In the genomic region with DNA sequence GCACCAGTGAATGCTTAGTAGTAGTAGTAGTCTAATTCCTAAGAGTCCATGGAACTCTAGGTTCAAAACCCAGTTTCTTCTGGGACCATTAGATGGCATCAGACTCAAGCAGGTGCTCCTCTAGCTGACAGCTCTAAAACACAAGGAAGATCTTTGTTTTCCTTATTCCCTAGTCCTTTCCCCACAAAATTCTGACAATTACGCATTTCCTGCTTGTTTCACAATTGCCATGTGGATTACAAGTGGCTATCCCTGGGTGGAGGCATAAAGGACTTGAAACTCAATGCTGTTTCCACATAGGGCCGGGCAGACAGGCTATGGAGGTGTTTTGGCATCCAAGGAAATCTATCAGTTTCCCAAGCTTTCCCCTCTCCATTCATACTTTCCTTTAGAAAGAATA, we compare ENCODE assay signal across 1 cellular context.
TF ChIP-seq lines count a peak whose summit lies in the region.

No MANE protein-coding gene starts in this region.

TF ChIP-seq in HEK293, 187 proteins besides CTCF, POLR2A, EP300 and RAD21 (continued from another document):
- TF ChIP-seq ZFP37 (tag by site-specific recombination; IDR thresholded peaks at IDR 0.05) = no peak
